Comparison of ENCODE assay signal across 27 cellular contexts in genomic region chr14:33837943-33838683, GRCh38.
"Had no signal": no experiment of that assay in that cellular context is flagged by ENCODE, and none has a peak within 500 bp of the region (broad histone marks: within the 10 kb centered on the region; RNA-seq: fewer than 3 reads in every experiment).

No MANE protein-coding gene starts in this region.

- H3K4me3 Mint-ChIP-seq: activated B cell treated with CpG ODN at 0.5 μM for 24 hours; activated CD4-positive, alpha-beta memory T cell treated with anti-CD3 and anti-CD28 coated beads for 36 hours; activated naive CD8-positive, alpha-beta T cell treated with anti-CD3 and anti-CD28 coated beads for 36 hours; central memory CD8-positive, alpha-beta T cell; endodermal cell; nephron progenitor cell; T-cell had no signal

- H3K9me3 Mint-ChIP-seq: activated B cell treated with CpG ODN at 0.5 μM for 24 hours; activated CD4-positive, alpha-beta memory T cell treated with anti-CD3 and anti-CD28 coated beads for 36 hours; activated naive CD8-positive, alpha-beta T cell treated with anti-CD3 and anti-CD28 coated beads for 36 hours; endodermal cell; nephron progenitor cell; T-cell had no signal

- H3K27me3 Mint-ChIP-seq: activated B cell treated with CpG ODN at 0.5 μM for 24 hours; activated CD4-positive, alpha-beta memory T cell treated with anti-CD3 and anti-CD28 coated beads for 36 hours; activated naive CD8-positive, alpha-beta T cell treated with anti-CD3 and anti-CD28 coated beads for 36 hours; central memory CD8-positive, alpha-beta T cell; T-cell had no signal

- H3K27ac ChIP-seq: breast epithelium, colonic mucosa, heart right ventricle, lower lobe of right lung, parathyroid adenoma, right lobe of liver, thoracic aorta, upper lobe of left lung had no signal

- H3K4me1 ChIP-seq: breast epithelium, colonic mucosa, lower lobe of right lung, parathyroid adenoma, right lobe of liver had no signal

- H3K36me3 Mint-ChIP-seq: activated CD4-positive, alpha-beta memory T cell treated with anti-CD3 and anti-CD28 coated beads for 36 hours; activated naive CD8-positive, alpha-beta T cell treated with anti-CD3 and anti-CD28 coated beads for 36 hours; T-cell had no signal

- H3K79me2 ChIP-seq: parathyroid adenoma had no signal

- H3K27me3 ChIP-seq: breast epithelium, colonic mucosa, heart right ventricle, right lobe of liver, upper lobe of left lung had no signal

- H3K4me1 Mint-ChIP-seq: activated B cell treated with CpG ODN at 0.5 μM for 24 hours; central memory CD8-positive, alpha-beta T cell had no signal

- H3K27ac Mint-ChIP-seq: activated B cell treated with CpG ODN at 0.5 μM for 24 hours; activated CD4-positive, alpha-beta memory T cell treated with anti-CD3 and anti-CD28 coated beads for 36 hours; activated naive CD8-positive, alpha-beta T cell treated with anti-CD3 and anti-CD28 coated beads for 36 hours; endodermal cell; nephron progenitor cell; T-cell had no signal

- H3K9me3 ChIP-seq: breast epithelium, colonic mucosa, heart right ventricle, lower lobe of right lung, mucosa of descending colon, right lobe of liver, thoracic aorta, upper lobe of left lung had no signal

- H3K36me3 ChIP-seq: breast epithelium, colonic mucosa, heart right ventricle, lower lobe of right lung, right lobe of liver, thoracic aorta, upper lobe of left lung had no signal

- H3K4me3 ChIP-seq: breast epithelium, colonic mucosa, heart right ventricle, lower lobe of right lung, mucosa of descending colon, right lobe of liver, thoracic aorta, upper lobe of left lung had no signal

- ATAC-seq: heart right ventricle, left cardiac atrium, lower lobe of right lung, T-cell had no signal

- H2AFZ ChIP-seq: parathyroid adenoma had no signal

- H3K9ac ChIP-seq: parathyroid adenoma had no signal

- DNase-seq: activated B cell treated with CpG ODN at 0.5 μM for 24 hours; activated CD4-positive, alpha-beta memory T cell treated with anti-CD3 and anti-CD28 coated beads for 36 hours; activated CD4-positive, alpha-beta T cell treated with anti-CD3 and anti-CD28 coated beads for 48 hours; activated naive CD4-positive, alpha-beta T cell treated with Interleukin-2 at 50 U/mL for 16 hours; activated naive CD8-positive, alpha-beta T cell treated with anti-CD3 and anti-CD28 coated beads for 36 hours; activated T-cell treated with anti-CD3 and anti-CD28 coated beads, Interleukin-2, amount 50 U/mL, for 48 hours; amniotic stem cell; colonic mucosa; endodermal cell; heart right ventricle; islet precursor cell; left cardiac atrium; lower lobe of right lung; mesendoderm; mucosa of descending colon; nephron progenitor cell; nucleus accumbens; right lobe of liver; stimulated activated CD4-positive, alpha-beta T cell treated with anti-CD3 and anti-CD28 coated beads, Interleukin-2, amount 100 ng/mL, for 48 hours; stimulated activated naive CD4-positive, alpha-beta T cell; T-cell; T1000; upper lobe of left lung had no signal
